8 cellular contexts compared by ENCODE assay signal in genomic region chr17:3796110-3796821, GRCh38. TPM values are rescaled to one million over a fixed set of nuclear protein-coding genes. Genes with fewer than 3 reads are reported as not detected.
DNase-seq lines count a peak whose midpoint lies in the region; ATAC-seq lines count a peak whose summit lies in the region.

No MANE protein-coding gene starts in this region.

- H3K27me3 Mint-ChIP-seq in naive thymus-derived CD4-positive, alpha-beta T cell = no peaks in the 10 kb centered on the region

- no peaks in the 10 kb centered on the region for H3K36me3 Mint-ChIP-seq in naive thymus-derived CD4-positive, alpha-beta T cell

- intact Hi-C loops in naive thymus-derived CD4-positive, alpha-beta T cell (cut with micrococcal nuclease) = loop anchor here in 1 of 2 donors (5.0 kb wide), 1 partner anchor 34 kb away; no protein-coding TSS in a partner anchor

- ATAC-seq in GM18861 (IDR thresholded peaks at IDR 0.05; ENCODE audit: unreplicated experiment) = peak; percentile 74
- peak; percentile 55 for ATAC-seq in HG03060 (IDR thresholded peaks at IDR 0.05; ENCODE audit: low read depth, unreplicated experiment)
- ATAC-seq in naive thymus-derived CD4-positive, alpha-beta T cell = peak; percentile 79
- ATAC-seq in HG03342 (IDR thresholded peaks at IDR 0.05; ENCODE audit: unreplicated experiment) = no peak

- no peaks in the 10 kb centered on the region for H3K36me3 ChIP-seq in naive thymus-derived CD4-positive, alpha-beta T cell (ENCODE audit: control insufficient read depth in 2 of 3, insufficient read depth in 3 of 3, low read length in 3 of 3)

- H3K4me1 ChIP-seq in naive thymus-derived CD4-positive, alpha-beta T cell (ENCODE audit: control insufficient read depth in 2 of 2, insufficient read depth in 2 of 2, low read length in 2 of 2) = peaks cover 0 to 29% of the 10 kb centered on the region in 2 donors

- H3K9me3 Mint-ChIP-seq in naive thymus-derived CD4-positive, alpha-beta T cell = no peaks in the 10 kb centered on the region

- peaks cover 0 to 30% (median 7%) of the 10 kb centered on the region in 7 donors for H3K4me1 Mint-ChIP-seq in naive thymus-derived CD4-positive, alpha-beta T cell

- CTCF ChIA-PET in naive thymus-derived CD4-positive, alpha-beta T cell (lab: Charles Lee) = no interaction called here

- DNase-seq in activated CD8-positive, alpha-beta memory T cell treated with anti-CD3 and anti-CD28 coated beads for 1 hour (ENCODE audit: extremely low read depth in 1 of 2, low read depth in 1 of 2) = peak; percentile 71 to 84
- DNase-seq in naive thymus-derived CD4-positive, alpha-beta T cell = peak in 1 of 9 donors; percentile 41
- no peak for DNase-seq in HCEC 1CT
- DNase-seq in mesenteric fat pad (ENCODE audit: low spot score) = no peak
- DNase-seq in NCI-H2171 (lab: John Stamatoyannopoulos, UW) = no peak

- H3K4me3 ChIP-seq in naive thymus-derived CD4-positive, alpha-beta T cell (ENCODE audit: low read length) = no peak overlapping the region

- peak overlapping the region in 1 of 10 donors; percentile 46 for H3K4me3 Mint-ChIP-seq in naive thymus-derived CD4-positive, alpha-beta T cell

- no peaks in the 10 kb centered on the region for H3K9me3 ChIP-seq in naive thymus-derived CD4-positive, alpha-beta T cell (ENCODE audit: control insufficient read depth in 2 of 3, low read length in 3 of 3)

- no peaks in the 10 kb centered on the region for H3K27me3 ChIP-seq in naive thymus-derived CD4-positive, alpha-beta T cell (ENCODE audit: control insufficient read depth in 2 of 2, insufficient read depth in 2 of 2, low read length in 2 of 2)

- H3K27ac ChIP-seq in naive thymus-derived CD4-positive, alpha-beta T cell (ENCODE audit: low read depth, low read length) = no peak overlapping the region

- peak overlapping the region in 3 of 9 donors; percentile 23 to 49 (median 24) for H3K27ac Mint-ChIP-seq in naive thymus-derived CD4-positive, alpha-beta T cell

- POLR2A ChIA-PET in naive thymus-derived CD4-positive, alpha-beta T cell (lab: Charles Lee) = no interaction called here

RNA-seq across cellular contexts. Expression of gene ITGAE, which starts 4.7 kb away (rescaled TPM):
- 10 to 100 TPM; 16.3 to 29.4 (median 19.6) TPM for total RNA-seq in naive thymus-derived CD4-positive, alpha-beta T cell
- 10 to 100 TPM; 41.2 to 44.9 TPM for polyA plus RNA-seq in naive thymus-derived CD4-positive, alpha-beta T cell
- total RNA-seq in mesenteric fat pad = 19.8 TPM

RNA-seq across cellular contexts. Expression of gene NCBP3, which starts 49.8 kb away (rescaled TPM):
- total RNA-seq in naive thymus-derived CD4-positive, alpha-beta T cell = 10 to 100 TPM; 40.6 to 49.4 (median 46.7) TPM
- polyA plus RNA-seq in naive thymus-derived CD4-positive, alpha-beta T cell = 10 to 100 TPM in 1 of 2 donors, 1 to 10 TPM in 1; 7.8 to 14.7 TPM
- 27.5 TPM for total RNA-seq in mesenteric fat pad

Comparison
In these comparisons a context has a peak if more than half of its experiments do, and no peak if none do; other contexts are left out.
1. DNase-seq: peak in activated CD8-positive, alpha-beta memory T cell treated with anti-CD3 and anti-CD28 coated beads for 1 hour (2 of 2); none in HCEC 1CT (single experiment), mesenteric fat pad (single experiment) and NCI-H2171 (single experiment).